ENCODE assay signal across 6 cellular contexts in the genomic region with DNA sequence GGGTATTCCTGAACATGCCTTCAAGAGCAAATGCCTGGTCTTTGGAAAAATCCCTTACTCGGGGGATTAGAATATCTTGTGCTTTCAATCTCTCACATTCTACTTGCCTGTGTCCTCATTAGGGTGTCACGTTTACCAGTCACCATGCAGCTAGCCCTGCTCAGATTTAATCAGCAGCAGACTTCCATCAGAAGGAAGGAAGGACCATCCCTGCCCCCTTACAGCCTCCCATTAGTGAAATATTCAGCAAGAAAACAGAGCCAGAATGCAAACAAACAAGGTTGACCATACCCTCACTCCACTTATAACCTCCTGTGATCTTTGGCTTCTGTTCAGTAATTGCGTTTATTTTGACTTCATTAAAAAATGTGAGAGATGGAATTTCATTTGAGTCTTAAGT.
"Had no signal": no experiment of that assay in that cellular context is flagged by ENCODE, and none has a peak within 500 bp of the region (broad histone marks: within the 10 kb centered on the region; RNA-seq: fewer than 3 reads in every experiment).

No MANE protein-coding gene starts in this region.

- H3K9me3 ChIP-seq: HAP-1 had no signal

- DNase-seq: GM23248, GOT3, H7, IMR-90 had no signal

- H3K4me3 ChIP-seq: GM23248, HAP-1, K562 had no signal

- ATAC-seq: K562 had no signal

- H3K27ac ChIP-seq: GM23248 had no signal

- H3K4me1 ChIP-seq: HAP-1 had no signal
